8 cellular contexts compared by ENCODE assay signal in the genomic region with DNA sequence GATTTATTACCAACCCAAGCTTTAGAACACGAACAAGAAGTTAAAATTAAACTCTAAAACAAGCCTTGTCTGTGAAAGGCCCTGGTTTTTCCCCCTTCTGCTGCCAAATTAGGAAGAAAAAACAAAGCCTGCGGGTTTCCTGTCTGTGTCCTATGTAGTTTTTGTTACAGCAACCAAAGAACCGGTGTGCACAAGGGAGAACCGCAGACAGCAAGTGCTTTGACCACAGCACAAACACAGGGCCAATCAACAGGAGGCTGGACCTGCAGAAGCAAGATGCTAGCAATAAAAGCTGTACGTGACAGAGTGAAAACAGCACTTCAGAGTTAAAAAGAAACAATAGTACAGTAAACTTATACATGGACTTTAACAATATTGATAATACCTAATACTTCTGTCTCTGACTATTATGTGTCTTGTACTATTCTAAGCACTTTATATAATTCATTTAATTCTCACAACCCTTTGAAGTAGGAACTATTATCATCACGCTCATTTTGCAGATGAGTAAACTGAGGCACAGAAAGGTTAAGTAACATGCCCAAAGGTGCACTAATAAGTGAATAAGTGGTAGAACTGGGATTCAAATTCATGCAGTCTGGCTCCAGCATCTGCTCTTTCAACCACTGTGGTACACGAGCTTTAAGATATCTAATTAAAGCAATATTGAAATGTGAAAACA.
A peak's percentile ranks its signal among the peaks of the same experiment; 100 is the strongest.
DNase-seq lines count a peak whose midpoint lies in the region; ATAC-seq and TF ChIP-seq lines count a peak whose summit lies in the region.

No MANE protein-coding gene starts in this region.

- H3K27me3 ChIP-seq in RWPE2 (ENCODE audit: insufficient read depth, poor library complexity, severe bottlenecking) (no peaks in the 10 kb centered on the region), left lung (no peaks in the 10 kb centered on the region)

- no peak overlapping the region for H3K4me3 ChIP-seq in RWPE2 (ENCODE audit: severe bottlenecking)
- H3K4me3 ChIP-seq in astrocyte of the cerebellum (ENCODE audit: low read depth, low read length), result no peak overlapping the region
- H3K4me3 ChIP-seq in left lung, result peak overlapping the region in 1 of 2 donors; percentile 3

- no peak for TF ChIP-seq CTCF in RWPE2 (IDR thresholded peaks at IDR 0.05; ENCODE audit: poor library complexity, severe bottlenecking)
- TF ChIP-seq CTCF in astrocyte of the cerebellum (IDR thresholded peaks at IDR 0.05; ENCODE audit: low read depth, low read length, missing control alignments), result no peak
- no peak for TF ChIP-seq CTCF in left lung (IDR thresholded peaks at IDR 0.05)

- intact Hi-C loops in left lung (cut with DNase I), result no loop called here

- H3K27ac ChIP-seq in RWPE2 (ENCODE audit: poor library complexity, severe bottlenecking) (peak overlapping the region; percentile 99), left lung (peak overlapping the region; percentile 93 to 95)

- ATAC-seq in HG03025 (IDR thresholded peaks at IDR 0.05; ENCODE audit: low FRiP score, unreplicated experiment) (peak; percentile 54), RWPE2 (ENCODE audit: low read depth) (peak; percentile 8; the same call in 1 of the 3 replicates), left lung (peak; percentile 43)

- DNase-seq in stimulated activated CD4-positive, alpha-beta T cell treated with anti-CD3 and anti-CD28 coated beads, Interleukin-12 subunit alpha, Interleukin-12 subunit beta, amount 100 ng/mL, for 48 hours (ENCODE audit: low read depth in 2 of 3, low spot score in 1 of 3), result peak; percentile 36 to 50 (median 45)
- DNase-seq in stimulated activated CD4-positive, alpha-beta T cell treated with anti-CD3 and anti-CD28 coated beads, Interleukin-4, amount 100 ng/mL, for 1 hour, result no peak
- DNase-seq in RWPE2 (ENCODE audit: low spot score), result no peak
- DNase-seq in astrocyte of the cerebellum (ENCODE audit: low read depth), result peak; percentile 91
- DNase-seq in left lung, result no peak
- peak; percentile 15 for DNase-seq in stromal cell of bone marrow (ENCODE audit: low read depth)
- DNase-seq in NCI-H2081 (lab: John Stamatoyannopoulos, UW), result no peak

- in situ Hi-C loops in astrocyte of the cerebellum (cut with HindIII; ENCODE audit: low sequenced_read_pairs), result loop anchor here (5.0 kb wide), 1 partner anchor 62 kb away; no protein-coding TSS in a partner anchor

- H3K36me3 ChIP-seq in RWPE2 (ENCODE audit: low read depth) (peaks cover 39% of the 10 kb centered on the region), left lung (peaks cover 0 to 14% of the 10 kb centered on the region in 2 donors)

- H3K4me1 ChIP-seq in RWPE2 (ENCODE audit: insufficient read depth, poor library complexity, severe bottlenecking) (peaks cover 55% of the 10 kb centered on the region), left lung (peaks cover 40 to 68% of the 10 kb centered on the region in 2 donors)

- H3K9me3 ChIP-seq in RWPE2 (ENCODE audit: severe bottlenecking) (no peaks in the 10 kb centered on the region), left lung (no peaks in the 10 kb centered on the region)

Comparison
In these comparisons a context has a peak if more than half of its experiments do, and no peak if none do; other contexts are left out.
1. DNase-seq: peak in stimulated activated CD4-positive, alpha-beta T cell treated with anti-CD3 and anti-CD28 coated beads, Interleukin-12 subunit alpha, Interleukin-12 subunit beta, amount 100 ng/mL, for 48 hours (3 of 3), astrocyte of the cerebellum (single experiment) and stromal cell of bone marrow (single experiment); none in stimulated activated CD4-positive, alpha-beta T cell treated with anti-CD3 and anti-CD28 coated beads, Interleukin-4, amount 100 ng/mL, for 1 hour (single experiment), RWPE2 (single experiment), left lung (0 of 2) and NCI-H2081 (0 of 2).
2. Peak in every context shown above with its lines, with median percentiles within 50 percentile points of each other: ATAC-seq.